12 cellular contexts compared by ENCODE assay signal in the genomic region with DNA sequence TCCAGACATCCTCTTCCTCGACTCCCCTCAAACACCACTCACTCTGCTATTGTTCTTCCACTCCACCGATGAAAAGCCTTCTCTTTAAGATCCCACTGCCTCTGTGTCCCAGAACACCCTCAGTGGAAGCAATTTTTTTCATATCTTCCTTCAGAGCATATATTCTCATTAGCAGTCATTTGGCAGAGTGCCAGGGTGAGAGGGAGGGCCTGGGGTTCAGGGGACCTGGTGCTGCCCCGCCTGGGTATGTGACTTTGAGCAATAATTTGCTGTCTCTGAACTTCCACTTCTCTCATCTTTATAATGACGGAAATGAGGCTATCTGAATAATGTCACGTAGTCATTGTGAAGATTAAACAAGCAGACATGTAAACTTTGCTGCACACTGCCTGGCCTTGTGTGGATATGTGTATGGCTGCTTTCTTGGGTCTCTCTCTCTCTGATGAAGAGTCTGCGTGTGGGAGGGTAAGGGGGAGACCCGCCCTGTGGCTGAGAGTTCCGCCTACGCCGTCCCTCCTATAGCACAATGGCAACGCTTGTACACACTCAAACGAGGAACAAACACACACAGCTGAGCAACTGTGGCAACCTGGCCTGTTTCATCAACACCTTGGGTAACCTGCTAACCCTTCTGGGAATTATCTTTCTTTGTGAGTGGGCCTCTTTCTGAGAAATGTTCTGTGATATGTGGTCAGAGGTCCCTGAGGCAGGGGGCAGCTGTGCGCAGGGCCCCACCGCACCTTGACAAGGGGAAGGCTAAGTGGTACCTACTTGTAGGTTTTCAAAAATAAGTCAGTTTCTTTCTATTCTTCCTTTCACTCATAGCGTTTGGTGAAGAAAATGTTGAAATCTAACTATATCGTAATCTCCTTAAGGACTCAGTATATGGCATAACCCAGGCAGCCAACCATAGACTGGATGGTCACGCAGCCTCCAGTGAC.
DNase-seq lines count a peak whose midpoint lies in the region; ATAC-seq and TF ChIP-seq lines count a peak whose summit lies in the region.
"Had no signal": no experiment of that assay in that cellular context is flagged by ENCODE, and none has a peak within 500 bp of the region (broad histone marks: within the 10 kb centered on the region; RNA-seq: fewer than 3 reads in every experiment).

No MANE protein-coding gene starts in this region.

- no peak overlapping the region for H3K27ac ChIP-seq in RWPE1
- H3K27ac ChIP-seq: cardiac muscle cell had no signal

- no peak for TF ChIP-seq CTCF in RWPE1 (conservative IDR thresholded peaks at IDR 0.05; ENCODE audit: low read depth)

- POLR2A ChIA-PET in RWPE1 (lab: Yijun Ruan, JAX; ENCODE audit: low non-redundant PET): no interaction called here

- intact Hi-C loops in left colon (cut with DNase I, micrococcal nuclease): no loop called here

- peak in 3 of 5 donors; percentile 60 to 80 (median 74) for DNase-seq in T-helper 1 cell
- peak; percentile 82 for DNase-seq in activated CD8-positive, alpha-beta memory T cell treated with anti-CD3 and anti-CD28 coated beads, Interleukin-2, amount 50 U/mL, for 48 hours
- peak; percentile 32 to 51 for DNase-seq in left colon
- peak; percentile 80 for DNase-seq in stimulated activated CD8-positive, alpha-beta memory T cell treated with anti-CD3 and anti-CD28 coated beads, Interleukin-4, amount 100 ng/mL, for 48 hours
- DNase-seq in mesenteric fat pad (ENCODE audit: low spot score): no peak
- no peak for DNase-seq in COLO829 (ENCODE audit: low spot score)
- DNase-seq in RWPE1 (ENCODE audit: low spot score): no peak
- DNase-seq: glutamatergic neuron; SHP77 treated with DMSO at 0.1 percent for 48 hours; stimulated activated naive B cell treated with anti-CD40 and anti-IgM and Interleukin-4, amounts not matched to agents 10 μg/mL and 1 μg/mL and 100 μg/mL, for 72 hours had no signal

- CTCF ChIA-PET in RWPE1 (lab: Yijun Ruan, JAX): no interaction called here

- ATAC-seq in left colon (peak; percentile 74), HG02852 (IDR thresholded peaks at IDR 0.05; ENCODE audit: unreplicated experiment) (no peak)
- ATAC-seq: stimulated activated naive B cell treated with anti-CD40 and anti-IgM and Interleukin-4, amounts not matched to agents 10 μg/mL and 1 μg/mL and 100 μg/mL, for 72 hours had no signal

Comparison
In these comparisons a context has a peak if more than half of its experiments do, and no peak if none do; other contexts are left out.
1. DNase-seq: peak in T-helper 1 cell (3 of 5), activated CD8-positive, alpha-beta memory T cell treated with anti-CD3 and anti-CD28 coated beads, Interleukin-2, amount 50 U/mL, for 48 hours (single experiment), left colon (2 of 2) and stimulated activated CD8-positive, alpha-beta memory T cell treated with anti-CD3 and anti-CD28 coated beads, Interleukin-4, amount 100 ng/mL, for 48 hours (single experiment); none in mesenteric fat pad (single experiment), COLO829 (single experiment) and RWPE1 (single experiment).